Comparison of ENCODE assay signal across 9 cellular contexts in genomic region chr3:10251006-10251405, GRCh38. TPM values are rescaled to one million over a fixed set of nuclear protein-coding genes. Genes with fewer than 3 reads are reported as not detected.
DNase-seq lines count a peak whose midpoint lies in the region; ATAC-seq, FAIRE-seq and TF ChIP-seq lines count a peak whose summit lies in the region.
"Had no signal": no experiment of that assay in that cellular context is flagged by ENCODE, and none has a peak within 500 bp of the region (broad histone marks: within the 10 kb centered on the region; RNA-seq: fewer than 3 reads in every experiment).

No MANE protein-coding gene starts in this region.

- intact Hi-C loops in esophagus muscularis mucosa (cut with DNase I) (no loop called here), left colon (cut with DNase I, micrococcal nuclease) (no loop called here)

- H3K27me3 ChIP-seq in GM06990 (replicated peaks; ENCODE audit: control insufficient read depth, insufficient read depth, low read length) (no peaks in the 10 kb centered on the region), esophagus muscularis mucosa (no peaks in the 10 kb centered on the region)

- peaks cover 72% of the 10 kb centered on the region for H3K36me3 Mint-ChIP-seq in activated CD8-positive, alpha-beta T cell treated with anti-CD3 and anti-CD28 coated beads, Interleukin-2, amount 10 ng/mL, durations not matched to agents 7 days and 5 days (ENCODE audit: low read depth)

- peak overlapping the region; percentile 89 for H3K4me3 Mint-ChIP-seq in activated CD8-positive, alpha-beta T cell treated with anti-CD3 and anti-CD28 coated beads, Interleukin-2, amount 10 ng/mL, durations not matched to agents 7 days and 5 days

- H3K27ac ChIP-seq in A549: no peak overlapping the region
- H3K27ac ChIP-seq in esophagus muscularis mucosa (replicated peaks in 1 of 4): no peak overlapping the region

- TF ChIP-seq CTCF in A549 (IDR thresholded peaks at IDR 0.05): no peak
- no peak for TF ChIP-seq CTCF in GM06990 (IDR thresholded peaks at IDR 0.05; ENCODE audit: insufficient read depth, low read length, poor library complexity, severe bottlenecking)
- TF ChIP-seq CTCF in esophagus muscularis mucosa (IDR thresholded peaks at IDR 0.05): no peak

- CTCF ChIA-PET in A549 (lab: Yijun Ruan, JAX): interaction anchor here (1.3 kb wide), 1 partner anchor 10 kb away, joined by 5 read pairs; no protein-coding TSS in a partner anchor
- CTCF ChIA-PET in activated CD8-positive, alpha-beta T cell treated with anti-CD3 and anti-CD28 coated beads, Interleukin-2, amount 10 ng/mL, durations not matched to agents 7 days and 5 days (lab: Charles Lee): interaction anchor here (1.3 to 3.7 kb wide), 2 partner anchors 13 to 134 kb away, joined by 3 to 22 read pairs; no protein-coding TSS in a partner anchor

- no peak for TF ChIP-seq POLR2A in A549 (IDR thresholded peaks at IDR 0.05; ENCODE audit: low read length)
- no peak for TF ChIP-seq POLR2A in esophagus muscularis mucosa (IDR thresholded peaks at IDR 0.05; ENCODE audit: low read depth)

- 98% methylated on average over 3 of the region's 3 CpGs for WGBS in A549 (ENCODE audit: missing lambda C conversion rate)
- 96% methylated on average over 3 of the region's 3 CpGs for WGBS in esophagus muscularis mucosa

- FAIRE-seq in A549 (lab: Jason Lieb, UNC): no peak

- H3K4me1 Mint-ChIP-seq in activated CD8-positive, alpha-beta T cell treated with anti-CD3 and anti-CD28 coated beads, Interleukin-2, amount 10 ng/mL, durations not matched to agents 7 days and 5 days (ENCODE audit: low read depth): peaks cover 62% of the 10 kb centered on the region

- H3K4me1 ChIP-seq in A549 (peaks cover 20% of the 10 kb centered on the region), esophagus muscularis mucosa (peaks cover 17 to 63% (median 56%) of the 10 kb centered on the region in 4 donors)

- H3K36me3 ChIP-seq in GM06990 (ENCODE audit: control insufficient read depth, insufficient read depth, low read length): peaks cover 12% of the 10 kb centered on the region
- H3K36me3 ChIP-seq in esophagus muscularis mucosa: peaks cover 7 to 43% (median 34%) of the 10 kb centered on the region in 4 donors

- peak overlapping the region; percentile 90 for H3K27ac Mint-ChIP-seq in activated CD8-positive, alpha-beta T cell treated with anti-CD3 and anti-CD28 coated beads, Interleukin-2, amount 10 ng/mL, durations not matched to agents 7 days and 5 days

- TF ChIP-seq RAD21 in A549 (conservative IDR thresholded peaks at IDR 0.05 in 1 of 2, IDR thresholded peaks at IDR 0.05 in 1 of 2): no peak

- POLR2A ChIA-PET in A549 (lab: Yijun Ruan, JAX): no interaction called here
- POLR2A ChIA-PET in activated CD8-positive, alpha-beta T cell treated with anti-CD3 and anti-CD28 coated beads, Interleukin-2, amount 10 ng/mL, durations not matched to agents 7 days and 5 days (lab: Charles Lee): no interaction called here

- H3K4me2 ChIP-seq in A549: peak overlapping the region; percentile 93; the same call in 1 of the 3 replicates

- ATAC-seq in A549 (no peak), left colon (no peak)
- ATAC-seq in activated CD8-positive, alpha-beta T cell treated with anti-CD3 and anti-CD28 coated beads, Interleukin-2, amount 10 ng/mL, durations not matched to agents 7 days and 5 days: no peak

- H3K9me3 ChIP-seq in A549 (peaks cover 3% of the 10 kb centered on the region; the same call in 1 of the 3 replicates), esophagus muscularis mucosa (peaks cover 0 to 3% (median under 1%) of the 10 kb centered on the region in 4 donors)

- H3K9me3 Mint-ChIP-seq in activated CD8-positive, alpha-beta T cell treated with anti-CD3 and anti-CD28 coated beads, Interleukin-2, amount 10 ng/mL, durations not matched to agents 7 days and 5 days (ENCODE audit: insufficient read depth): peaks cover 3% of the 10 kb centered on the region

- no peak overlapping the region for H3K4me3 ChIP-seq in A549
- H3K4me3 ChIP-seq in GM06990 (replicated peaks; ENCODE audit: low read depth, low read length): peak overlapping the region; percentile 97
- H3K4me3 ChIP-seq in esophagus muscularis mucosa: peak overlapping the region in 1 of 4 donors; percentile 2

- TF ChIP-seq EP300 in A549 (IDR thresholded peaks at IDR 0.05) (no peak), esophagus muscularis mucosa (IDR thresholded peaks at IDR 0.05) (no peak)

- no peaks in the 10 kb centered on the region for H3K27me3 Mint-ChIP-seq in activated CD8-positive, alpha-beta T cell treated with anti-CD3 and anti-CD28 coated beads, Interleukin-2, amount 10 ng/mL, durations not matched to agents 7 days and 5 days (ENCODE audit: low read depth)

- DNase-seq in A549 (ENCODE audit: low read depth in 1 of 2, low spot score in 1 of 2) (no peak), GM06990 (ENCODE audit: extremely low read depth, insufficient read length) (no peak), left kidney (ENCODE audit: low read depth, low spot score) (peak; percentile 59), foreskin melanocyte (no peak), esophagus muscularis mucosa (ENCODE audit: extremely low spot score) (no peak), left colon (no peak), occipital lobe (lab: John Stamatoyannopoulos, UW) (no peak)
- no peak for DNase-seq in activated CD8-positive, alpha-beta T cell treated with anti-CD3 and anti-CD28 coated beads, Interleukin-2, amount 10 ng/mL, durations not matched to agents 7 days and 5 days
- DNase-seq: NCI-H1436 treated with DMSO at 0.1 percent for 48 hours had no signal

TF ChIP-seq in A549, 52 proteins besides CTCF, POLR2A, EP300 and RAD21 (continues in another document):
- no peak for TF ChIP-seq HES2 (IDR thresholded peaks at IDR 0.05)
- TF ChIP-seq USF2 (IDR thresholded peaks at IDR 0.05): no peak
- TF ChIP-seq TP53 (CRISPR knock-in tag; IDR thresholded peaks at IDR 0.05): no peak
- no peak for TF ChIP-seq SMC3 (IDR thresholded peaks at IDR 0.05)
- no peak for TF ChIP-seq ESRRA (IDR thresholded peaks at IDR 0.05; ENCODE audit: borderline replicate concordance, low read length)
- no peak for TF ChIP-seq ZNF302 (CRISPR knock-in tag; IDR thresholded peaks at IDR 0.05)
- no peak for TF ChIP-seq RFX5 (IDR thresholded peaks at IDR 0.05)
- TF ChIP-seq NPAS2 (CRISPR knock-in tag; IDR thresholded peaks at IDR 0.05; ENCODE audit: borderline replicate concordance): no peak
- no peak for TF ChIP-seq RARB (CRISPR knock-in tag; IDR thresholded peaks at IDR 0.05)
- no peak for TF ChIP-seq HOXB13 (CRISPR knock-in tag; IDR thresholded peaks at IDR 0.05; ENCODE audit: low read depth)
- TF ChIP-seq PHF8 (IDR thresholded peaks at IDR 0.05; ENCODE audit: borderline replicate concordance, low read depth): no peak

RNA-seq across cellular contexts. Expression of gene TATDN2, which starts 2.7 kb away (rescaled TPM):
- 22.4 and 27.6 TPM in 2 replicates for polyA plus RNA-seq in A549 (2011; rRNA removed)
- 14.1 and 19.3 TPM in 2 replicates for polyA plus RNA-seq in A549 (2012; cell fraction: cytosol; rRNA removed)
- 15.7 and 18.0 TPM in 2 replicates for polyA plus RNA-seq in A549 (2012; cell fraction: nucleus; rRNA removed)
- polyA plus RNA-seq in A549 (2017; fragmentation: RNase III; extraction: RNeasy Plus Mini Kit Qiagen cat#74134 plus additional on column Dnase treatment): 31.7 to 36.0 TPM (median 34.9 TPM) in 3 replicates
- 35.4 and 40.6 TPM in 2 replicates for polyA minus RNA-seq in A549 (2011; rRNA and poly(A)+ RNA removed)
- total RNA-seq in activated CD8-positive, alpha-beta T cell treated with anti-CD3 and anti-CD28 coated beads, Interleukin-2, amount 10 ng/mL, durations not matched to agents 7 days and 5 days: 10 to 100 TPM; 57.0 to 61.6 TPM
- total RNA-seq in esophagus muscularis mucosa: 10 to 100 TPM; 15.0 to 24.6 (median 16.7) TPM
- 10 to 100 TPM; 30.2 to 37.9 TPM for total RNA-seq in left colon
- 21.1 TPM for total RNA-seq in occipital lobe

RNA-seq across cellular contexts. Expression of gene GHRL, which starts 41.7 kb away (rescaled TPM):
- polyA plus RNA-seq in A549 (2011; rRNA removed) (not detected in 2 replicates), A549 (2017; fragmentation: RNase III; extraction: RNeasy Plus Mini Kit Qiagen cat#74134 plus additional on column Dnase treatment) (0.31 TPM in 1 of 3 replicates, not detected in the others)
- 0.05 TPM in 1 of 2 replicates, not detected in the other for polyA plus RNA-seq in A549 (2012; cell fraction: cytosol; rRNA removed)
- polyA plus RNA-seq in A549 (2012; cell fraction: nucleus; rRNA removed): 0.59 and 1.0 TPM in 2 replicates
- polyA minus RNA-seq in A549 (2011; rRNA and poly(A)+ RNA removed): 0.49 TPM in 1 of 2 replicates, not detected in the other
- under 1 TPM; 0.21 to 0.63 TPM for total RNA-seq in activated CD8-positive, alpha-beta T cell treated with anti-CD3 and anti-CD28 coated beads, Interleukin-2, amount 10 ng/mL, durations not matched to agents 7 days and 5 days
- total RNA-seq in esophagus muscularis mucosa (under 1 TPM in 1 of 4 donors, not detected in 3; 0.40 TPM), left colon (1 to 10 TPM in 1 of 2 donors, under 1 TPM in 1; 0.75 to 1.1 TPM), occipital lobe (not detected)
